ENCODE assay signal across 16 cellular contexts in the genomic region with DNA sequence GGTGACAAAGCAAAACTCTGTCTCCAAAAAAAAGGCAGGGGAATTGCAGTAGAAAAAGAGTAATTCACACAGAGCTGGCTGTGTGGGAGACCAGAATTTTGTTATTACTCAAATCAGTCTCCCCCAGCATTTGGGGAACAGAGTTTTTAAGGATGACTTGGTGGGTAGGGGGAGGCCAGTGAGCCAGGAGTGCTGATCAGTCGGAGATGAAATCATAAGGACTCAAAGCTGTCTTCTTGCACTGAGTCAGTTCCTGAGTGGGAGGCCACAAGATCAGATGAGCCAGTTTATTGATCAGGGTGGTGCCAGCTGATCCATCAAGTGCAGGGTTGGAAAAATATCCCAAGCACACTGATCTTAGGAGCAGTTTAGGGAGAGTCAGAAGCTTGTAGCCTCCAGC.
"Had no signal": no experiment of that assay in that cellular context is flagged by ENCODE, and none has a peak within 500 bp of the region (broad histone marks: within the 10 kb centered on the region; RNA-seq: fewer than 3 reads in every experiment).

No MANE protein-coding gene starts in this region.

- H3K9me3 ChIP-seq: adrenal gland, breast epithelium, lower lobe of right lung, right atrium auricular region, thoracic aorta, upper lobe of right lung had no signal

- H3K27me3 ChIP-seq: adrenal gland, breast epithelium, right atrium auricular region, upper lobe of right lung had no signal

- ATAC-seq: activated CD8-positive, alpha-beta T cell treated with anti-CD3 and anti-CD28 coated beads for 36 hours; lower lobe of right lung; stimulated activated naive B cell treated with anti-CD40 and anti-IgM and Interleukin-4, amounts not matched to agents 10 μg/mL and 1 μg/mL and 100 μg/mL, for 72 hours; upper lobe of right lung had no signal

- H3K36me3 Mint-ChIP-seq: activated naive CD4-positive, alpha-beta T cell treated with anti-CD3 and anti-CD28 coated beads, Interleukin-2, amount 50 U/mL, for 72 hours; stimulated activated naive B cell treated with anti-CD40 and anti-IgM and Interleukin-4, amounts not matched to agents 10 μg/mL and 1 μg/mL and 100 μg/mL, for 72 hours had no signal

- H3K4me1 ChIP-seq: breast epithelium, lower lobe of right lung, right atrium auricular region, upper lobe of right lung had no signal

- H3K4me3 Mint-ChIP-seq: activated CD8-positive, alpha-beta T cell treated with anti-CD3 and anti-CD28 coated beads for 36 hours; activated T-cell treated with anti-CD3 and anti-CD28 coated beads, Interleukin-2, amount 50 U/mL, for 24 hours; stimulated activated naive B cell treated with anti-CD40 and anti-IgM and Interleukin-4, amounts not matched to agents 10 μg/mL and 1 μg/mL and 100 μg/mL, for 72 hours had no signal

- H3K27ac Mint-ChIP-seq: activated CD8-positive, alpha-beta T cell treated with anti-CD3 and anti-CD28 coated beads for 36 hours; activated naive CD4-positive, alpha-beta T cell treated with anti-CD3 and anti-CD28 coated beads, Interleukin-2, amount 50 U/mL, for 72 hours; activated T-cell treated with anti-CD3 and anti-CD28 coated beads, Interleukin-2, amount 50 U/mL, for 24 hours; progenitor cell of endocrine pancreas; stimulated activated naive B cell treated with anti-CD40 and anti-IgM and Interleukin-4, amounts not matched to agents 10 μg/mL and 1 μg/mL and 100 μg/mL, for 72 hours had no signal

- H3K4me3 ChIP-seq: adrenal gland, breast epithelium, lower lobe of right lung, right atrium auricular region, thoracic aorta, upper lobe of right lung had no signal

- H3K27me3 Mint-ChIP-seq: activated T-cell treated with anti-CD3 and anti-CD28 coated beads, Interleukin-2, amount 50 U/mL, for 24 hours; progenitor cell of endocrine pancreas had no signal

- H3K27ac ChIP-seq: adrenal gland, breast epithelium, lower lobe of right lung, right atrium auricular region, thoracic aorta, upper lobe of right lung had no signal

- H3K9me3 Mint-ChIP-seq: activated CD8-positive, alpha-beta T cell treated with anti-CD3 and anti-CD28 coated beads for 36 hours had no signal

- H3K36me3 ChIP-seq: adrenal gland, breast epithelium, lower lobe of right lung, right atrium auricular region, thoracic aorta, upper lobe of right lung had no signal

- DNase-seq: activated CD8-positive, alpha-beta T cell treated with anti-CD3 and anti-CD28 coated beads for 36 hours; activated gamma-delta T cell treated with Interleukin-2 at 50 U/mL for 16 hours; activated T-cell treated with anti-CD3 and anti-CD28 coated beads, Interleukin-2, amount 50 U/mL, for 24 hours; adrenal gland; cerebellar nuclear complex; cortex of kidney; effector CD4-positive, alpha-beta T cell; hypothalamus; lower lobe of right lung; stimulated activated naive B cell treated with anti-CD40 and anti-IgM and Interleukin-4, amounts not matched to agents 10 μg/mL and 1 μg/mL and 100 μg/mL, for 72 hours; upper lobe of right lung had no signal
